In the genomic region with DNA sequence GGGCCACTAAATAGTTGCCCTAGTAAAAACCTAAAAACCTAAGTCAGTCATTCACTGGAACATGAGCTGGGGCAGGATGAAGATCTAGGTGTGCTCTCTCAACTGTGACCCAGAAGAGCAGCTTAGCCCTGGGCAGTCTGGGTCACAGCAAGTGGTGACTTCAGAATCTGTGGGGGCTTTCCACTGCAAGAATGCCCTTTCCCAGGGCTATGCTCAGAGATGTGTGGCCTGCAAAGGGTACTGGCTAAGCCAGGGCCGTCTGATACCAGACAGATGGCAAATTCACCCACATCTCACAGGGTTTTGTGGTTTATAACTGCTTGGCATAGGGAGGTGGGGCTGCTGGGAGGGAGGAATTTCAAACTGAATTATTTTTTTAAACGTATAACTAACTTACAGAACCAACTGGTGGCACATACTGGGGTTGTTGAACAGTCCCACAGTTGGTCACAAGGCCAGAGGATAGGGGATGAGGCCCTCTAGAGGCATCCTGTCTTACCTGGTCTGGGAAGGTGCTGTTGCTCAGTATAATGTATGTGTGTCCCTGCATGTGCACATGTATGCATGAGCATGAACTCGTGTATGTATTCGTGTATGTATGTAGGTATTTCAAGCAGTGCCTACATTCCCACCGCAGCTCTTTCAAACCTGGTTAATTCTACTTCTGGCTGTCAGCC, we compare ENCODE assay signal across 20 cellular contexts.
DNase-seq lines count a peak whose midpoint lies in the region; ATAC-seq and TF ChIP-seq lines count a peak whose summit lies in the region.
"Had no signal": no experiment of that assay in that cellular context is flagged by ENCODE, and none has a peak within 500 bp of the region (broad histone marks: within the 10 kb centered on the region; RNA-seq: fewer than 3 reads in every experiment).

No MANE protein-coding gene starts in this region.

- H3K9ac ChIP-seq in BLaER1 = 0 out of 2 replicates have a peak overlapping the region, but pooled peaks have one; percentile 16
- no peak overlapping the region for H3K9ac ChIP-seq in smooth muscle cell (ENCODE audit: low read depth)

- H3K4me1 Mint-ChIP-seq in T-helper 17 cell = peaks cover 22% of the 10 kb centered on the region
- peaks cover 5% of the 10 kb centered on the region for H3K4me1 Mint-ChIP-seq in activated T-helper 2 cell treated with anti-CD3 and anti-CD28 coated beads, Interferon-gamma antibody, Interleukin-2, Interleukin-4, amounts not matched to agents 10 μg/mL and 5 μg/mL and 100 μg/mL, durations not matched to agents 14 hours and 24 hours and 36 hours (ENCODE audit: low read depth)
- H3K4me1 Mint-ChIP-seq in activated naive CD4-positive, alpha-beta T cell treated with anti-CD3 and anti-CD28 coated beads, Interleukin-2, amount 10 ng/mL, durations not matched to agents 7 days and 5 days = peaks cover 14% of the 10 kb centered on the region
- H3K4me1 Mint-ChIP-seq: CD14-positive monocyte had no signal

- CTCF ChIA-PET in activated naive CD4-positive, alpha-beta T cell treated with anti-CD3 and anti-CD28 coated beads, Interleukin-2, amount 10 ng/mL, durations not matched to agents 7 days and 5 days (lab: Charles Lee) = interaction anchor here (1.0 kb wide), 1 partner anchor 9 kb away, joined by 3 read pairs; no protein-coding TSS in a partner anchor

- no peak for TF ChIP-seq CTCF in smooth muscle cell (IDR thresholded peaks at IDR 0.05; ENCODE audit: borderline replicate concordance, insufficient read depth, poor library complexity, severe bottlenecking)

- WGBS in mesodermal cell (ENCODE audit: insufficient coverage in 2 of 2), 2 experiments = 90% methylated on average over 3 of the region's 5 CpGs; no CpG with 5 or more reads in 1 of the 2 experiments
- WGBS in smooth muscle cell (ENCODE audit: low lambda C conversion rate) = 95% methylated on average over 5 of the region's 5 CpGs

- no peaks in the 10 kb centered on the region for H3K27me3 Mint-ChIP-seq in T-helper 17 cell
- H3K27me3 Mint-ChIP-seq in activated T-helper 2 cell treated with anti-CD3 and anti-CD28 coated beads, Interferon-gamma antibody, Interleukin-2, Interleukin-4, amounts not matched to agents 10 μg/mL and 5 μg/mL and 100 μg/mL, durations not matched to agents 14 hours and 24 hours and 36 hours (ENCODE audit: low read depth) = no peaks in the 10 kb centered on the region
- no peaks in the 10 kb centered on the region for H3K27me3 Mint-ChIP-seq in activated naive CD4-positive, alpha-beta T cell treated with anti-CD3 and anti-CD28 coated beads, Interleukin-2, amount 10 ng/mL, durations not matched to agents 7 days and 5 days
- H3K27me3 Mint-ChIP-seq: activated T-helper 17 cell treated with anti-CD3 and anti-CD28 coated beads, Interleukin-2, amount 50 U/mL, for 72 hours; progenitor cell of endocrine pancreas had no signal

- no peak overlapping the region for H3K27ac ChIP-seq in BLaER1
- H3K27ac ChIP-seq in mesodermal cell (ENCODE audit: low read depth, low read length, severe bottlenecking) = peak overlapping the region; percentile 10
- no peak overlapping the region for H3K27ac ChIP-seq in smooth muscle cell (ENCODE audit: low read depth)
- H3K27ac ChIP-seq: upper lobe of right lung had no signal

- no peaks in the 10 kb centered on the region for H3K79me2 ChIP-seq in smooth muscle cell (ENCODE audit: low read depth)

- H3F3A ChIP-seq in smooth muscle cell (ENCODE audit: low read depth) = no peaks in the 10 kb centered on the region

- H2AFZ ChIP-seq in smooth muscle cell (ENCODE audit: low read depth) = no peak overlapping the region

- H3K36me3 Mint-ChIP-seq in T-helper 17 cell (ENCODE audit: low read depth) = peaks cover 5% of the 10 kb centered on the region
- peaks cover 17% of the 10 kb centered on the region for H3K36me3 Mint-ChIP-seq in activated T-helper 2 cell treated with anti-CD3 and anti-CD28 coated beads, Interferon-gamma antibody, Interleukin-2, Interleukin-4, amounts not matched to agents 10 μg/mL and 5 μg/mL and 100 μg/mL, durations not matched to agents 14 hours and 24 hours and 36 hours (ENCODE audit: low read depth)
- H3K36me3 Mint-ChIP-seq in activated naive CD4-positive, alpha-beta T cell treated with anti-CD3 and anti-CD28 coated beads, Interleukin-2, amount 10 ng/mL, durations not matched to agents 7 days and 5 days = peaks cover 25% of the 10 kb centered on the region

- H3K4me2 ChIP-seq in BLaER1 (peak overlapping the region; percentile 8; the same call in 1 of the 2 replicates), smooth muscle cell (no peak overlapping the region)

- no peak overlapping the region for H3K4me3 Mint-ChIP-seq in T-helper 17 cell
- H3K4me3 Mint-ChIP-seq in activated T-helper 2 cell treated with anti-CD3 and anti-CD28 coated beads, Interferon-gamma antibody, Interleukin-2, Interleukin-4, amounts not matched to agents 10 μg/mL and 5 μg/mL and 100 μg/mL, durations not matched to agents 14 hours and 24 hours and 36 hours (ENCODE audit: low read depth) = no peak overlapping the region
- H3K4me3 Mint-ChIP-seq in activated naive CD4-positive, alpha-beta T cell treated with anti-CD3 and anti-CD28 coated beads, Interleukin-2, amount 10 ng/mL, durations not matched to agents 7 days and 5 days = no peak overlapping the region
- H3K4me3 Mint-ChIP-seq: activated T-helper 17 cell treated with anti-CD3 and anti-CD28 coated beads, Interleukin-2, amount 50 U/mL, for 72 hours; CD14-positive monocyte; stimulated activated effector memory CD8-positive, alpha-beta T cell treated with anti-CD3 and anti-CD28 coated beads, Interleukin-12 subunit alpha, Interleukin-12 subunit beta, amount 100 ng/mL, for 72 hours had no signal

- no peak for DNase-seq in T-helper 17 cell
- DNase-seq in smooth muscle cell (lab: John Stamatoyannopoulos, UW; ENCODE audit: unreplicated experiment) = no peak
- DNase-seq in activated T-helper 2 cell treated with anti-CD3 and anti-CD28 coated beads, Interferon-gamma antibody, Interleukin-2, Interleukin-4, amounts not matched to agents 10 μg/mL and 5 μg/mL and 100 μg/mL, durations not matched to agents 14 hours and 24 hours and 36 hours (ENCODE audit: low spot score) = no peak
- no peak for DNase-seq in activated naive CD4-positive, alpha-beta T cell treated with anti-CD3 and anti-CD28 coated beads, Interleukin-2, amount 10 ng/mL, durations not matched to agents 7 days and 5 days
- DNase-seq in NCI-H526 (lab: John Stamatoyannopoulos, UW) = no peak
- DNase-seq: cerebellar nuclear complex, DMS79, GOT3, left cardiac atrium, MV-4-11, NCI-H774, SW 1271, upper lobe of right lung had no signal

- ATAC-seq in GM21390 (IDR thresholded peaks at IDR 0.05; ENCODE audit: unreplicated experiment) = peak; percentile 45
- no peak for ATAC-seq in T-helper 17 cell
- ATAC-seq: activated T-helper 17 cell treated with anti-CD3 and anti-CD28 coated beads, Interleukin-2, amount 50 U/mL, for 72 hours; left cardiac atrium; stimulated activated effector memory CD8-positive, alpha-beta T cell treated with anti-CD3 and anti-CD28 coated beads, Interleukin-12 subunit alpha, Interleukin-12 subunit beta, amount 100 ng/mL, for 72 hours; upper lobe of right lung had no signal

- H3K4me3 ChIP-seq in BLaER1 = no peak overlapping the region
- no peak overlapping the region for H3K4me3 ChIP-seq in mesodermal cell (ENCODE audit: extremely low read depth, insufficient read depth, low read length, poor library complexity, severe bottlenecking)
- H3K4me3 ChIP-seq in smooth muscle cell = no peak overlapping the region
- H3K4me3 ChIP-seq: upper lobe of right lung had no signal

- H3K4me1 ChIP-seq in BLaER1 = peaks cover 15% of the 10 kb centered on the region
- no peaks in the 10 kb centered on the region for H3K4me1 ChIP-seq in mesodermal cell (ENCODE audit: control insufficient read depth, insufficient read depth, low read length, poor library complexity, severe bottlenecking)
- H3K4me1 ChIP-seq in smooth muscle cell (ENCODE audit: low read depth) = no peaks in the 10 kb centered on the region
- H3K4me1 ChIP-seq: upper lobe of right lung had no signal

- H3K36me3 ChIP-seq in BLaER1 = peaks cover 28% of the 10 kb centered on the region
- peaks cover 98% of the 10 kb centered on the region for H3K36me3 ChIP-seq in mesodermal cell (ENCODE audit: control insufficient read depth, insufficient read depth, low read length)
- no peaks in the 10 kb centered on the region for H3K36me3 ChIP-seq in smooth muscle cell (ENCODE audit: low read depth)

- H3K27me3 ChIP-seq in BLaER1 = no peaks in the 10 kb centered on the region
- no peaks in the 10 kb centered on the region for H3K27me3 ChIP-seq in smooth muscle cell (ENCODE audit: low read depth)
- H3K27me3 ChIP-seq: upper lobe of right lung had no signal

- intact Hi-C loops in activated T-helper 2 cell treated with anti-CD3 and anti-CD28 coated beads, Interferon-gamma antibody, Interleukin-2, Interleukin-4, amounts not matched to agents 10 μg/mL and 5 μg/mL and 100 μg/mL, durations not matched to agents 14 hours and 24 hours and 36 hours (cut with micrococcal nuclease) = no loop called here

- H3K9me3 ChIP-seq in BLaER1 (no peaks in the 10 kb centered on the region), T-helper 17 cell (ENCODE audit: control insufficient read depth, low read length, poor library complexity, severe bottlenecking) (no peaks in the 10 kb centered on the region), mesodermal cell (ENCODE audit: control insufficient read depth, low read length) (no peaks in the 10 kb centered on the region), smooth muscle cell (replicated peaks; ENCODE audit: low read depth) (no peaks in the 10 kb centered on the region)
- H3K9me3 ChIP-seq: upper lobe of right lung had no signal

- no peaks in the 10 kb centered on the region for H3K9me3 Mint-ChIP-seq in activated T-helper 2 cell treated with anti-CD3 and anti-CD28 coated beads, Interferon-gamma antibody, Interleukin-2, Interleukin-4, amounts not matched to agents 10 μg/mL and 5 μg/mL and 100 μg/mL, durations not matched to agents 14 hours and 24 hours and 36 hours
- no peaks in the 10 kb centered on the region for H3K9me3 Mint-ChIP-seq in activated naive CD4-positive, alpha-beta T cell treated with anti-CD3 and anti-CD28 coated beads, Interleukin-2, amount 10 ng/mL, durations not matched to agents 7 days and 5 days
- H3K9me3 Mint-ChIP-seq: activated T-helper 17 cell treated with anti-CD3 and anti-CD28 coated beads, Interleukin-2, amount 50 U/mL, for 72 hours; CD14-positive monocyte; stimulated activated effector memory CD8-positive, alpha-beta T cell treated with anti-CD3 and anti-CD28 coated beads, Interleukin-12 subunit alpha, Interleukin-12 subunit beta, amount 100 ng/mL, for 72 hours had no signal

- H3K27ac Mint-ChIP-seq in T-helper 17 cell = peak overlapping the region; percentile 69
- H3K27ac Mint-ChIP-seq in activated T-helper 2 cell treated with anti-CD3 and anti-CD28 coated beads, Interferon-gamma antibody, Interleukin-2, Interleukin-4, amounts not matched to agents 10 μg/mL and 5 μg/mL and 100 μg/mL, durations not matched to agents 14 hours and 24 hours and 36 hours = no peak overlapping the region
- H3K27ac Mint-ChIP-seq in activated naive CD4-positive, alpha-beta T cell treated with anti-CD3 and anti-CD28 coated beads, Interleukin-2, amount 10 ng/mL, durations not matched to agents 7 days and 5 days = no peak overlapping the region
- H3K27ac Mint-ChIP-seq: activated T-helper 17 cell treated with anti-CD3 and anti-CD28 coated beads, Interleukin-2, amount 50 U/mL, for 72 hours; stimulated activated effector memory CD8-positive, alpha-beta T cell treated with anti-CD3 and anti-CD28 coated beads, Interleukin-12 subunit alpha, Interleukin-12 subunit beta, amount 100 ng/mL, for 72 hours had no signal

- H4K20me1 ChIP-seq in BLaER1 (no peaks in the 10 kb centered on the region), smooth muscle cell (ENCODE audit: low read depth) (peaks cover 3% of the 10 kb centered on the region)
